In the genomic region with DNA sequence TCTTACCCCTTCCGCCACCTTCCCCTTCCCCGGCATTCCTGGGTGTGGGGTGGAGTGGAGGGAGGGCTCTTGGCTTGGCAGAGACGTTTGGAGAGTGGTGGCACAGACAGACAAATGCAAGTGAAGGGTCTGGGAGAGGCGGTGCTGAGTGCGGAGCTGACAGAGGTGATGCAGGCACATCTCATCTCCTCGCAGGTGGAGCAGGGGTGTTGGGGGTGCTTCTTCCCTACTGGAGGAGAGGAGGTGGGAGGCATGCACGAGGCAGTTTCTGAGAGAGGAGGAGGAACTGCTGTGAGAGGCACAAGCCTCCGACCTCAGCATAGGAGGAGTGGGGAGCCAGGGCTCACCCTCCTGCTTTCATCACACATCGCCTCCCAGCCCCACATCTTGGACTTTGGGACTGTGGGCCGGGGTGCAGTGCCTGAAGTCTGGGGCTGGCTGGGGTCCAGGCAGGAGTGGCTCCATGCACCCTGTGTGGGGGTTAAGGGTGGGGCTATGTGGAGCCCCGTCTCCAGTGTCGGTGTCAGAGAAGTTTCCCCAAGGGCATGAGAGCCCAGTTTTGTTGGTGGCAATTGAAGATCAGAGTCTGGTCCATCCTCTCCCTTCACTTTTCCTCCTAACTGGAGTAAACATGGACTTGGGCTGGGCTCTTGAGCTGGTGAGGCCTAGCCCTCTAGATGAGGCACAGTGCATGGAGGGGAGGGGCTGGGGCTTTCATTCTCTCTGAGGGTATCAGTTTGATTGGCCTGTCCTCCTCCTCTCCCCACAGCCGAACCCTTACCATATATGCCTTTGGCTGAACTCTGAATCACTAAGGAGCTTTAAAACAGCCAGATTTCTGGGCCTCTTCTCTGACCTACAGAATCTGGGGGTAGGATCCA, we compare ENCODE assay signal across 19 cellular contexts. TPM values are rescaled to one million over a fixed set of nuclear protein-coding genes. Genes with fewer than 3 reads are reported as not detected.
DNase-seq lines count a peak whose midpoint lies in the region; ATAC-seq, FAIRE-seq and TF ChIP-seq lines count a peak whose summit lies in the region.
"Had no signal": no experiment of that assay in that cellular context is flagged by ENCODE, and none has a peak within 500 bp of the region (broad histone marks: within the 10 kb centered on the region; RNA-seq: fewer than 3 reads in every experiment).

No MANE protein-coding gene starts in this region.

- no peak for ATAC-seq in GM21737 (IDR thresholded peaks at IDR 0.05; ENCODE audit: unreplicated experiment)
- ATAC-seq: T-helper 17 cell had no signal

- TF ChIP-seq POLR2A in H54 (IDR thresholded peaks at IDR 0.05; ENCODE audit: low read depth, low read length): no peak
- TF ChIP-seq POLR2A in Peyer's patch (IDR thresholded peaks at IDR 0.05): peak; percentile 77 to 82

- H3K4me1 ChIP-seq in Peyer's patch (peaks cover 0 to 45% (median 15%) of the 10 kb centered on the region in 4 donors), osteoblast (ENCODE audit: insufficient read depth, low read length) (peaks cover 17% of the 10 kb centered on the region)
- peaks cover 19% of the 10 kb centered on the region for H3K4me1 ChIP-seq in effector memory CD4-positive, alpha-beta T cell (ENCODE audit: control insufficient read depth, insufficient read depth, low read length, poor library complexity, severe bottlenecking)
- H3K4me1 ChIP-seq: prostate gland had no signal

- no peaks in the 10 kb centered on the region for H3K79me2 ChIP-seq in osteoblast (ENCODE audit: insufficient read depth, low read length)

- TF ChIP-seq CTCF in Peyer's patch (IDR thresholded peaks at IDR 0.05): no peak
- no peak for TF ChIP-seq CTCF in osteoblast (IDR thresholded peaks at IDR 0.05; ENCODE audit: extremely low read depth, low read depth, low read length)

- FAIRE-seq in H54 (lab: Jason Lieb, UNC): no peak

- no peaks in the 10 kb centered on the region for H4K20me1 ChIP-seq in osteoblast (ENCODE audit: insufficient read depth, low read length)

- no peak overlapping the region for H3K4me3 ChIP-seq in Peyer's patch
- H3K4me3 ChIP-seq in osteoblast (ENCODE audit: insufficient read depth, low read length): no peak overlapping the region
- no peak overlapping the region for H3K4me3 ChIP-seq in effector memory CD4-positive, alpha-beta T cell (ENCODE audit: insufficient read depth, low read depth, low read length, poor library complexity, severe bottlenecking)
- H3K4me3 ChIP-seq: BLaER1 treated with 17β-estradiol and CSF1 and Interleukin-3, amounts not matched to agents 10 nM and 100 nM; prostate gland had no signal

- H3K36me3 ChIP-seq in Peyer's patch: no peaks in the 10 kb centered on the region
- no peaks in the 10 kb centered on the region for H3K36me3 ChIP-seq in osteoblast (ENCODE audit: insufficient read depth, low read length)
- no peaks in the 10 kb centered on the region for H3K36me3 ChIP-seq in effector memory CD4-positive, alpha-beta T cell (ENCODE audit: control insufficient read depth, insufficient read depth, low read length)
- H3K36me3 ChIP-seq: BLaER1 treated with 17β-estradiol and CSF1 and Interleukin-3, amounts not matched to agents 10 nM and 100 nM; prostate gland had no signal

- DNase-seq in H54 (ENCODE audit: insufficient read length, low spot score): peak; percentile 47
- peak in 2 of 3 donors; percentile 90 to 92 for DNase-seq in Peyer's patch
- peak; percentile 22 for DNase-seq in fibroblast of peridontal ligament (ENCODE audit: extremely low read depth)
- DNase-seq in osteoblast (ENCODE audit: insufficient read length, low spot score, missing footprints): peak; percentile 94
- DNase-seq in NOMO-1 treated with dmso at 0.1 percent for 144 hours (lab: John Stamatoyannopoulos, UW; ENCODE audit: unreplicated experiment): no peak
- DNase-seq in effector memory CD4-positive, alpha-beta T cell: no peak
- DNase-seq in GM19240 (ENCODE audit: insufficient read length, low spot score): no peak
- DNase-seq: DND-41; effector memory CD8-positive, alpha-beta T cell; foreskin melanocyte; immature natural killer cell; NCI-H1105 treated with DMSO at 0.1 percent for 48 hours; stimulated activated CD4-positive, alpha-beta T cell treated with anti-CD3 and anti-CD28 coated beads, Interleukin-1b, Interleukin-23, amount 100 ng/mL, for 48 hours; T-helper 17 cell; trophoblast cell had no signal

- no peaks in the 10 kb centered on the region for H3K9me3 ChIP-seq in Peyer's patch
- H3K9me3 ChIP-seq in osteoblast (ENCODE audit: low read depth, low read length): no peaks in the 10 kb centered on the region
- H3K9me3 ChIP-seq in effector memory CD4-positive, alpha-beta T cell (ENCODE audit: control insufficient read depth, low read length): no peaks in the 10 kb centered on the region
- H3K9me3 ChIP-seq: BLaER1 treated with 17β-estradiol and CSF1 and Interleukin-3, amounts not matched to agents 10 nM and 100 nM; prostate gland had no signal

- H3K27ac ChIP-seq in Peyer's patch (peak overlapping the region in 3 of 4 donors; percentile 79 to 94 (median 93)), osteoblast (ENCODE audit: low read depth, low read length) (peak overlapping the region; percentile 68)
- no peak overlapping the region for H3K27ac ChIP-seq in effector memory CD4-positive, alpha-beta T cell (ENCODE audit: insufficient read depth, low read length, poor library complexity, severe bottlenecking)
- H3K27ac ChIP-seq: BLaER1 treated with 17β-estradiol and CSF1 and Interleukin-3, amounts not matched to agents 10 nM and 100 nM; prostate gland had no signal

- peak overlapping the region; percentile 71 for H2AFZ ChIP-seq in osteoblast (ENCODE audit: low read length)

- peak overlapping the region; percentile 33 for H3K4me2 ChIP-seq in osteoblast (ENCODE audit: insufficient read depth, low read length)
- H3K4me2 ChIP-seq: BLaER1 treated with 17β-estradiol and CSF1 and Interleukin-3, amounts not matched to agents 10 nM and 100 nM had no signal

- H3K27me3 ChIP-seq in Peyer's patch (no peaks in the 10 kb centered on the region), osteoblast (ENCODE audit: insufficient read depth, low read length) (peaks cover 20% of the 10 kb centered on the region)
- peaks cover 7% of the 10 kb centered on the region for H3K27me3 ChIP-seq in effector memory CD4-positive, alpha-beta T cell (replicated peaks; ENCODE audit: control insufficient read depth, insufficient read depth, low read length, poor library complexity, severe bottlenecking)

RNA-seq across cellular contexts. Expression of a gene that starts 20.2 kb away (rescaled TPM):
- total RNA-seq in Peyer's patch: under 1 TPM in 1 of 4 donors, not detected in 3; 0.80 TPM
- not detected in 2 replicates for total RNA-seq in osteoblast
- total RNA-seq: mesenteric fat pad, prostate gland, T-helper 17 cell had no signal

RNA-seq across cellular contexts. Expression of a gene that starts 30.7 kb away (rescaled TPM):
- total RNA-seq in Peyer's patch (1 to 10 TPM in 1 of 4 donors, not detected in 3; 6.8 TPM), osteoblast (0.59 TPM in 1 of 2 replicates, not detected in the other)

RNA-seq across cellular contexts. Expression of a gene that starts 34.6 kb away (rescaled TPM):
- 1 to 10 TPM in 3 of 4 donors, not detected in 1; 1.4 to 2.4 (median 1.4) TPM for total RNA-seq in Peyer's patch
- under 0.01 TPM in 1 of 2 replicates, not detected in the other for total RNA-seq in osteoblast

RNA-seq across cellular contexts. Expression of a gene that starts 48.6 kb away (rescaled TPM):
- total RNA-seq in Peyer's patch (100 to 1,000 TPM; 138 to 304 (median 176) TPM), osteoblast (32.9 and 33.3 TPM in 2 replicates)

Comparison
In these comparisons a context has a peak if more than half of its experiments do, and no peak if none do; other contexts are left out.
1. DNase-seq: peak in H54 (single experiment), Peyer's patch (2 of 3), fibroblast of peridontal ligament (single experiment) and osteoblast (single experiment); none in NOMO-1 treated with dmso at 0.1 percent for 144 hours (single experiment), effector memory CD4-positive, alpha-beta T cell (0 of 3) and GM19240 (single experiment).